26 cellular contexts compared by ENCODE assay signal in the genomic region with DNA sequence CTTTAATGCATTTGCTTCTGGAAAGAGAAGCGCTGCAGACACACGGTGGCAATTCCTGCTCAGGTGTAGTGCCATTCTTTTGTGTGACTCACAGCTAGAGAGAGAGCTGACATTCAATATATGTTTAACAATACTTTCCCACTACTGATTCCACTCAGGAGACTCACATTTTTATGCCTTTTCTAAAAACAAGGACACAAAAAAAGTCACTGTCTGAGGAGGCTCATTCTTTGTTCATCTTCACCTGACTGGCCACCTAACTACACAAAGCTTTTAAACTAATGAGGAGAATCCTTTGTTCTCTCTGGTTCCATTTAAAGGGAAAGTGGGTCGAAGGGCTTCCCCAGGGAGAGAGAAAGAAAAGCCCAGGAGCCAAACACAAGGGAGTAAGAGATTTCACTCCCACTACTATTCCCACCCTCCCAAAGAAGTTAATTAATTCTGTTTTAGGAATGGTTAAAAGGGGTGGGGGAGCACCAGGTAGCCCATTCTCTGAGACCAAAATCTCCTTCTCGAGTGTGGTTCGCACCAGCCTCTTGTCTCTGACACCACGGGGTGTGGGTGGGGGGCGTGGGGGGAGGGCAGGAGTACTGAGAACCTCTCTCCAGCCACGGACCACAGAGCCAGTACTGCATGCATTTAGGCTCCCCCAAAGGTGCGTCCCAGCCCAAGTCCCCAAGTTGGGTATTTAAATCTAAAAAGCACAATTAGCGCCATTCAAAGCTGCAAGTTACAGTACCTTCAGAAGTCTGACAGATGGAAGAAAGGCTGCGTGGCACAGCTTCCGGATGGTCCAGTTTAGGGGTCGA. TPM values are rescaled to one million over a fixed set of nuclear protein-coding genes. Genes with fewer than 3 reads are reported as not detected.
A peak's percentile ranks its signal among the peaks of the same experiment; 100 is the strongest.
DNase-seq lines count a peak whose midpoint lies in the region; ATAC-seq and TF ChIP-seq lines count a peak whose summit lies in the region.
"Had no signal": no experiment of that assay in that cellular context is flagged by ENCODE, and none has a peak within 500 bp of the region (broad histone marks: within the 10 kb centered on the region; RNA-seq: fewer than 3 reads in every experiment).

No MANE protein-coding gene starts in this region.

- H3K4me3 ChIP-seq in GM23338 (peak overlapping the region; percentile 63), iPS-15b (ENCODE audit: low read depth, low read length) (peak overlapping the region; percentile 68), neuron (ENCODE audit: low read length) (peak overlapping the region; percentile 58), vagina (no peak overlapping the region)
- H3K4me3 ChIP-seq: BLaER1 treated with 17β-estradiol and CSF1 and Interleukin-3, amounts not matched to agents 10 nM and 100 nM; gastroesophageal sphincter; left ventricle myocardium inferior; spleen; tibial artery had no signal

- H3K36me3 ChIP-seq in GM23338 (ENCODE audit: insufficient read depth) (no peaks in the 10 kb centered on the region), iPS-15b (ENCODE audit: control insufficient read depth, insufficient read depth, low read length) (no peaks in the 10 kb centered on the region), neuron (ENCODE audit: insufficient read depth, low read length) (no peaks in the 10 kb centered on the region), vagina (no peaks in the 10 kb centered on the region)
- H3K36me3 ChIP-seq: BLaER1 treated with 17β-estradiol and CSF1 and Interleukin-3, amounts not matched to agents 10 nM and 100 nM; gastroesophageal sphincter; left ventricle myocardium inferior; spleen; tibial artery had no signal

- intact Hi-C loops in vagina (cut with DNase I), result no loop called here

- H3K4me3 Mint-ChIP-seq in GM23338, result peak overlapping the region; percentile 91
- H3K4me3 Mint-ChIP-seq: activated naive CD8-positive, alpha-beta T cell treated with anti-CD3 and anti-CD28 coated beads, Interleukin-2, amount 10 ng/mL, durations not matched to agents 7 days and 5 days; effector memory CD8-positive, alpha-beta T cell had no signal

- TF ChIP-seq CTCF in GM23338 (conservative IDR thresholded peaks at IDR 0.05; ENCODE audit: low read depth in 2 of 2) (no peak), vagina (IDR thresholded peaks at IDR 0.05) (no peak)

- H3K9ac ChIP-seq in iPS-15b (ENCODE audit: low read depth, low read length), result peak overlapping the region; percentile 51
- H3K9ac ChIP-seq: BLaER1 treated with 17β-estradiol and CSF1 and Interleukin-3, amounts not matched to agents 10 nM and 100 nM had no signal

- H3K4me1 ChIP-seq in GM23338 (ENCODE audit: insufficient read depth) (peaks cover 71% of the 10 kb centered on the region), iPS-15b (ENCODE audit: control insufficient read depth, insufficient read depth, low read length) (peaks cover 42% of the 10 kb centered on the region), neuron (ENCODE audit: insufficient read depth, low read length) (peaks cover 41% of the 10 kb centered on the region), vagina (peaks cover 4% of the 10 kb centered on the region)
- H3K4me1 ChIP-seq: BLaER1 treated with 17β-estradiol and CSF1 and Interleukin-3, amounts not matched to agents 10 nM and 100 nM; Caco-2; left ventricle myocardium inferior; spleen had no signal

- H3K27me3 ChIP-seq in GM23338 (ENCODE audit: insufficient read depth), result no peaks in the 10 kb centered on the region
- no peaks in the 10 kb centered on the region for H3K27me3 ChIP-seq in iPS-15b (ENCODE audit: control insufficient read depth, insufficient read depth, low read length)
- no peaks in the 10 kb centered on the region for H3K27me3 ChIP-seq in neuron (ENCODE audit: insufficient read depth, low read length)
- no peaks in the 10 kb centered on the region for H3K27me3 ChIP-seq in vagina
- H3K27me3 ChIP-seq: BLaER1 treated with 17β-estradiol and CSF1 and Interleukin-3, amounts not matched to agents 10 nM and 100 nM had no signal

- H3K4me1 Mint-ChIP-seq in GM23338, result peaks cover 68% of the 10 kb centered on the region
- H3K4me1 Mint-ChIP-seq: activated naive CD8-positive, alpha-beta T cell treated with anti-CD3 and anti-CD28 coated beads, Interleukin-2, amount 10 ng/mL, durations not matched to agents 7 days and 5 days had no signal

- H4K20me1 ChIP-seq in GM23338 (replicated peaks; ENCODE audit: insufficient read depth), result no peaks in the 10 kb centered on the region
- H4K20me1 ChIP-seq: BLaER1 treated with 17β-estradiol and CSF1 and Interleukin-3, amounts not matched to agents 10 nM and 100 nM had no signal

- no peaks in the 10 kb centered on the region for H3K9me2 ChIP-seq in GM23338 (ENCODE audit: insufficient read depth)

- H3K9me3 Mint-ChIP-seq in GM23338, result no peaks in the 10 kb centered on the region
- H3K9me3 Mint-ChIP-seq: activated naive CD8-positive, alpha-beta T cell treated with anti-CD3 and anti-CD28 coated beads, Interleukin-2, amount 10 ng/mL, durations not matched to agents 7 days and 5 days had no signal

- peaks cover 8% of the 10 kb centered on the region for H3K27me3 Mint-ChIP-seq in GM23338 (ENCODE audit: insufficient read depth, low read depth, poor library complexity)

- no peaks in the 10 kb centered on the region for H3K9me3 ChIP-seq in iPS-15b (ENCODE audit: control insufficient read depth, insufficient read depth, low read length)
- no peaks in the 10 kb centered on the region for H3K9me3 ChIP-seq in neuron (ENCODE audit: low read length)
- H3K9me3 ChIP-seq in vagina, result no peaks in the 10 kb centered on the region
- H3K9me3 ChIP-seq: BLaER1 treated with 17β-estradiol and CSF1 and Interleukin-3, amounts not matched to agents 10 nM and 100 nM; Caco-2; gastroesophageal sphincter; left ventricle myocardium inferior; spleen; tibial artery had no signal

- peaks cover 6% of the 10 kb centered on the region; the same call in 2 of the 3 replicates for H3K36me3 Mint-ChIP-seq in GM23338 (ENCODE audit: low read depth)
- H3K36me3 Mint-ChIP-seq: activated naive CD8-positive, alpha-beta T cell treated with anti-CD3 and anti-CD28 coated beads, Interleukin-2, amount 10 ng/mL, durations not matched to agents 7 days and 5 days had no signal

- peak; percentile 83 for ATAC-seq in GM23338
- ATAC-seq: effector memory CD8-positive, alpha-beta T cell; gastroesophageal sphincter; SK-N-SH treated with all-trans-retinoic acid at 6 μM for 48 hours; stimulated activated naive CD8-positive, alpha-beta T cell treated with anti-CD3 and anti-CD28 coated beads, Interleukin-15, Interleukin-2, amounts not matched to agents 100 U/mL and 50 U/mL, for 24 hours had no signal

- no peaks in the 10 kb centered on the region for H3F3A ChIP-seq in GM23338 (replicated peaks; ENCODE audit: low read depth)

- H3K4me2 ChIP-seq in GM23338, result peak overlapping the region; percentile 85
- H3K4me2 ChIP-seq: BLaER1 treated with 17β-estradiol and CSF1 and Interleukin-3, amounts not matched to agents 10 nM and 100 nM had no signal

- peaks cover 34% of the 10 kb centered on the region for H3K79me2 ChIP-seq in GM23338 (replicated peaks; ENCODE audit: insufficient read depth)

- peak overlapping the region; percentile 88 for H3K27ac ChIP-seq in GM23338 (ENCODE audit: low read depth)
- H3K27ac ChIP-seq in vagina, result no peak overlapping the region
- H3K27ac ChIP-seq: BLaER1 treated with 17β-estradiol and CSF1 and Interleukin-3, amounts not matched to agents 10 nM and 100 nM; gastroesophageal sphincter; left ventricle myocardium inferior; spleen; tibial artery had no signal

- DNase-seq in GM23338 (ENCODE audit: low spot score) (peak; percentile 83), cerebellar cortex (ENCODE audit: low spot score) (peak; percentile 66), HUDEP-2 (lab: John Stamatoyannopoulos, UW; ENCODE audit: unreplicated experiment in 76 of 76) (no peak), NCI-H2196 treated with DMSO at 0.1 percent for 48 hours (lab: John Stamatoyannopoulos, UW; ENCODE audit: unreplicated experiment) (no peak), NCI-H69 (lab: John Stamatoyannopoulos, UW) (no peak), vagina (ENCODE audit: extremely low spot score in 2 of 2) (no peak)
- DNase-seq: activated CD4-positive, alpha-beta T cell treated with anti-CD3 and anti-CD28 coated beads, Interleukin-2, amount 50 U/mL, for 4 hours; activated CD8-positive, alpha-beta memory T cell treated with anti-CD3 and anti-CD28 coated beads, Interleukin-2, amount 50 U/mL, for 48 hours; activated naive CD8-positive, alpha-beta T cell treated with anti-CD3 and anti-CD28 coated beads, Interleukin-2, amount 10 ng/mL, durations not matched to agents 7 days and 5 days; Caco-2; effector memory CD8-positive, alpha-beta T cell; left ventricle myocardium inferior; NCI-H1436 treated with DMSO at 0.1 percent for 48 hours; NCI-H774; spleen; stimulated activated CD4-positive, alpha-beta T cell treated with anti-CD3 and anti-CD28 coated beads, Interleukin-4, amount 100 ng/mL, for 1 hour; stimulated activated naive CD8-positive, alpha-beta T cell treated with anti-CD3 and anti-CD28 coated beads, Interleukin-15, Interleukin-2, amounts not matched to agents 100 U/mL and 50 U/mL, for 24 hours; T-helper 9 cell had no signal

- no peak for TF ChIP-seq POLR2A in vagina (IDR thresholded peaks at IDR 0.05)

- H2AFZ ChIP-seq in GM23338 (no peak overlapping the region; the same call in 1 of the 2 replicates), neuron (ENCODE audit: low read depth, low read length) (peak overlapping the region; percentile 82)

- H3K27ac Mint-ChIP-seq in GM23338, result peak overlapping the region; percentile 98
- H3K27ac Mint-ChIP-seq: activated naive CD8-positive, alpha-beta T cell treated with anti-CD3 and anti-CD28 coated beads, Interleukin-2, amount 10 ng/mL, durations not matched to agents 7 days and 5 days; effector memory CD8-positive, alpha-beta T cell had no signal

TF ChIP-seq in GM23338, 12 proteins besides CTCF, POLR2A, EP300 and RAD21 (continues in another document):
- no peak for TF ChIP-seq STAT1 (IDR thresholded peaks at IDR 0.05; ENCODE audit: unreplicated experiment)

RNA-seq across cellular contexts. Expression of a gene that starts 0.8 kb away (rescaled TPM):
- total RNA-seq in GM23338 (2014; rRNA removed; shearing (Covaris generic)), result 6.0 and 8.2 TPM in 2 replicates
- polyA plus RNA-seq in GM23338 (2016; fragmentation: Nextera tagmentation; extraction: Ambion mirVana), result 1.2 and 2.8 TPM in 2 replicates
- total RNA-seq in vagina, result 0.25 TPM
- total RNA-seq: A673; activated naive CD8-positive, alpha-beta T cell treated with anti-CD3 and anti-CD28 coated beads, Interleukin-2, amount 10 ng/mL, durations not matched to agents 7 days and 5 days; Caco-2; mononuclear cell had no signal

Comparison
In these comparisons a context has a peak if more than half of its experiments do, and no peak if none do; other contexts are left out.
1. DNase-seq: peak in GM23338 (single experiment) and cerebellar cortex (single experiment); none in HUDEP-2 (0 of 76), NCI-H2196 treated with DMSO at 0.1 percent for 48 hours (single experiment), NCI-H69 (single experiment) and vagina (0 of 2).
2. H3K4me3 ChIP-seq: peak in GM23338 (single experiment), iPS-15b (single experiment) and neuron (single experiment); none in vagina (0 of 2).